Comparison of ENCODE assay signal across 8 cellular contexts in genomic region chr22:41687901-41688364, GRCh38. TPM values are rescaled to one million over a fixed set of nuclear protein-coding genes. Genes with fewer than 3 reads are reported as not detected.
DNase-seq lines count a peak whose midpoint lies in the region; ATAC-seq and TF ChIP-seq lines count a peak whose summit lies in the region.

No MANE protein-coding gene starts in this region.

- no peaks in the 10 kb centered on the region for H3K9me2 ChIP-seq in MM.1S (replicated peaks; ENCODE audit: insufficient read depth, low read length)

- H3K27ac Mint-ChIP-seq in activated naive CD8-positive, alpha-beta T cell: peak overlapping the region; percentile 98

- peaks cover 34% of the 10 kb centered on the region for H3K4me1 Mint-ChIP-seq in activated naive CD8-positive, alpha-beta T cell (ENCODE audit: low read depth)

- intact Hi-C loops in heart right ventricle (cut with DNase I): loop anchor here in 3 of 10 donors (1.0 to 2.0 kb wide), 2 partner anchors 21 to 68 kb away; no protein-coding TSS in a partner anchor

- peak overlapping the region; percentile 11 for H3K18ac ChIP-seq in trophoblast cell (ENCODE audit: low read length)

- in situ Hi-C loops in GM13977 (cut with MboI; ENCODE audit: low pct_unique_long_range_greater_than_20kb, low sequenced_read_pairs, unreplicated experiment): no loop called here

- peak; percentile 11 to 51 (median 30) for ATAC-seq in heart right ventricle

- H3K79me1 ChIP-seq in trophoblast cell (ENCODE audit: low read length): peaks cover 9% of the 10 kb centered on the region

- H3K4ac ChIP-seq in trophoblast cell (ENCODE audit: low read depth, low read length): peak overlapping the region; percentile 65

- peak overlapping the region; percentile 97 for H3K4me3 Mint-ChIP-seq in activated naive CD8-positive, alpha-beta T cell

- peak overlapping the region; percentile 66 for H3K14ac ChIP-seq in trophoblast cell (ENCODE audit: low read length)

- H3K27ac ChIP-seq in MM.1S (ENCODE audit: low read length) (peak overlapping the region; percentile 93), heart right ventricle (peak overlapping the region; percentile 73 to 99 (median 96)), trophoblast cell (ENCODE audit: low read depth, low read length) (no peak overlapping the region)

- H3K4me2 ChIP-seq in MM.1S (ENCODE audit: low read depth, low read length) (peak overlapping the region; percentile 72), trophoblast cell (ENCODE audit: low read length) (peak overlapping the region; percentile 84)

- H3F3A ChIP-seq in MM.1S (ENCODE audit: insufficient read depth, low read length): peaks cover 14% of the 10 kb centered on the region

- no peak overlapping the region for H2BK5ac ChIP-seq in trophoblast cell (ENCODE audit: low read depth, low read length, poor library complexity)

- H3K9me3 Mint-ChIP-seq in activated naive CD8-positive, alpha-beta T cell (ENCODE audit: low read depth): no peaks in the 10 kb centered on the region

- no peak for TF ChIP-seq CTCF in MM.1S (IDR thresholded peaks at IDR 0.05; ENCODE audit: low read length)
- no peak for TF ChIP-seq CTCF in heart right ventricle (IDR thresholded peaks at IDR 0.05)
- TF ChIP-seq CTCF in GM13977 (IDR thresholded peaks at IDR 0.05; ENCODE audit: extremely low read depth, insufficient read depth, missing control alignments): no peak

- H2AK5ac ChIP-seq in trophoblast cell (ENCODE audit: low read length): no peak overlapping the region

- no peak overlapping the region for H2BK12ac ChIP-seq in trophoblast cell (ENCODE audit: low read length)

- no peaks in the 10 kb centered on the region for H3K27me3 Mint-ChIP-seq in activated naive CD8-positive, alpha-beta T cell

- H2AFZ ChIP-seq in MM.1S (ENCODE audit: low read length): peak overlapping the region; percentile 32; the same call in 1 of the 2 replicates
- H2AFZ ChIP-seq in trophoblast cell (ENCODE audit: insufficient read depth, low read length, poor library complexity): peak overlapping the region; percentile 17

- peak overlapping the region; percentile 65 for H4K91ac ChIP-seq in trophoblast cell (ENCODE audit: low read depth, low read length)

- H3K79me2 ChIP-seq in MM.1S (ENCODE audit: low read length) (peaks cover 57% of the 10 kb centered on the region), trophoblast cell (ENCODE audit: control insufficient read depth, insufficient read depth, low read length, poor library complexity) (peaks cover 12% of the 10 kb centered on the region)

- H4K12ac ChIP-seq in trophoblast cell (ENCODE audit: low read depth, low read length): peak overlapping the region; percentile 2

- H3K4me3 ChIP-seq in MM.1S (ENCODE audit: low read length) (peak overlapping the region; percentile 69), heart right ventricle (peak overlapping the region; percentile 52 to 95 (median 84)), trophoblast cell (ENCODE audit: low read depth, low read length) (peak overlapping the region; percentile 83)

- H4K8ac ChIP-seq in trophoblast cell (ENCODE audit: low read depth, low read length): peak overlapping the region; percentile 93

- H3K36me3 Mint-ChIP-seq in activated naive CD8-positive, alpha-beta T cell: no peaks in the 10 kb centered on the region

- peaks cover 8% of the 10 kb centered on the region; the same call in 1 of the 2 replicates for H4K20me1 ChIP-seq in MM.1S (ENCODE audit: insufficient read depth, low read length)

- peak; percentile 71 for DNase-seq in activated CD8-positive, alpha-beta memory T cell treated with anti-CD3 and anti-CD28 coated beads for 24 hours
- DNase-seq in activated CD8-positive, alpha-beta memory T cell treated with anti-CD3 and anti-CD28 coated beads, Interleukin-2, amount 50 U/mL, for 48 hours: no peak
- peak; percentile 41 for DNase-seq in MM.1S
- peak in 1 of 2 donors; percentile 21 for DNase-seq in heart right ventricle
- peak in 1 of 2 donors; percentile 32 for DNase-seq in trophoblast cell
- no peak for DNase-seq in NK-92 treated with Interleukin-12 subunit alpha and Interleukin-12 subunit beta, amount 100 ng/mL, for 24 hours (lab: John Stamatoyannopoulos, UW)
- no peak for DNase-seq in GM13977 (ENCODE audit: low spot score)

- H3K36me3 ChIP-seq in MM.1S (replicated peaks; ENCODE audit: insufficient read depth, low read length): peaks cover 5% of the 10 kb centered on the region; the same call in 1 of the 2 replicates
- peaks cover 0 to 3% (median 0%) of the 10 kb centered on the region in 9 donors for H3K36me3 ChIP-seq in heart right ventricle
- no peaks in the 10 kb centered on the region for H3K36me3 ChIP-seq in trophoblast cell (ENCODE audit: control insufficient read depth in 1 of 2, insufficient read depth in 2 of 2, low read length in 2 of 2)

- H2BK120ac ChIP-seq in trophoblast cell (ENCODE audit: insufficient read depth, low read length, poor library complexity): no peak overlapping the region

- H3K9ac ChIP-seq in MM.1S (ENCODE audit: low read length) (peak overlapping the region; percentile 98), trophoblast cell (ENCODE audit: low read length) (peak overlapping the region; percentile 78)

- WGBS in heart right ventricle, 2 donors: 1% methylated on average over 20 of the region's 20 CpGs
- no CpG with 5 or more reads among the region's 20 CpGs for WGBS in trophoblast cell (ENCODE audit: extremely low coverage, insufficient coverage, insufficient read length)

- H3K9me3 ChIP-seq in MM.1S (replicated peaks; ENCODE audit: insufficient read depth, low read length) (no peaks in the 10 kb centered on the region), heart right ventricle (no peaks in the 10 kb centered on the region), trophoblast cell (ENCODE audit: insufficient read depth, low read depth, low read length) (no peaks in the 10 kb centered on the region)

- no peak overlapping the region for H3K23ac ChIP-seq in trophoblast cell (ENCODE audit: low read length)

- H3K27me3 ChIP-seq in MM.1S (replicated peaks; ENCODE audit: insufficient read depth, low read length) (no peaks in the 10 kb centered on the region), heart right ventricle (no peaks in the 10 kb centered on the region), trophoblast cell (ENCODE audit: insufficient read depth, low read length) (no peaks in the 10 kb centered on the region)

- H3K4me1 ChIP-seq in MM.1S (ENCODE audit: low read length): 0 out of 2 replicates have a peak, but pooled peaks cover 7% of the 10 kb centered on the region
- peaks cover 5 to 31% (median 20%) of the 10 kb centered on the region in 9 donors for H3K4me1 ChIP-seq in heart right ventricle
- H3K4me1 ChIP-seq in trophoblast cell (ENCODE audit: control insufficient read depth in 1 of 2, insufficient read depth in 2 of 2, low read length in 2 of 2): peaks cover 0 to 8% of the 10 kb centered on the region in 2 experiments

RNA-seq across cellular contexts. Expression of gene SNU13, which starts 0.7 kb away (rescaled TPM):
- 100 to 1,000 TPM; 183 to 274 (median 195) TPM for total RNA-seq in heart right ventricle
- polyA plus RNA-seq in heart right ventricle: 100 to 1,000 TPM; 203 to 323 TPM
- 142 and 148 TPM in 2 replicates for polyA plus RNA-seq in trophoblast cell (2013)

RNA-seq across cellular contexts. Expression of gene MEI1, which starts 11.4 kb away (rescaled TPM):
- 1 to 10 TPM in 3 of 10 donors, under 1 TPM in 4, not detected in 3; 0.37 to 1.9 (median 0.71) TPM for total RNA-seq in heart right ventricle
- 1 to 10 TPM in 1 of 2 donors, under 1 TPM in 1; 0.52 to 1.3 TPM for polyA plus RNA-seq in heart right ventricle
- polyA plus RNA-seq in trophoblast cell (2013): 0.08 and 0.32 TPM in 2 replicates

Comparison
In these comparisons a context has a peak if more than half of its experiments do, and no peak if none do; other contexts are left out.
1. DNase-seq: peak in activated CD8-positive, alpha-beta memory T cell treated with anti-CD3 and anti-CD28 coated beads for 24 hours (single experiment) and MM.1S (single experiment); none in activated CD8-positive, alpha-beta memory T cell treated with anti-CD3 and anti-CD28 coated beads, Interleukin-2, amount 50 U/mL, for 48 hours (single experiment), NK-92 treated with Interleukin-12 subunit alpha and Interleukin-12 subunit beta, amount 100 ng/mL, for 24 hours (single experiment) and GM13977 (single experiment).
2. Peak in every context shown above with its lines, with median percentiles within 50 percentile points of each other: H3K4me3 ChIP-seq.